ENCODE assay signal across 8 cellular contexts in the genomic region with DNA sequence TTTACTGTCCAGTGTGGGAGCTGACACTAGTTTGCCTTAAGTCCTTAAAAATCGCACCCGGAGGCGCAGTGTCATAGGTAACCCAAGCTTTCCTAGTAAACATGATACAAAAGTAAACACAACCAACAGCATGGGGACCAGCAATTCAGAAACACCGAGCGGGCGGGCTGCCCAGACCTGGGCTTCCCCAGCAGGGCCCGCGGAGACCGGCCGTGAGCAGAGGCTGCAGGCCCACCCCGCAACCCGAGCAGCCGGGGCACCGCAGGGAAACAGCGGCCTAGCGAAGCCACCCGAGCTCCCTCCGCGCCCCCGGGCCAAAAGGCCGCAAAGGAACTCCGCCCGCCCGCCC. TPM values are rescaled to one million over a fixed set of nuclear protein-coding genes. Genes with fewer than 3 reads are reported as not detected.
DNase-seq lines count a peak whose midpoint lies in the region; ATAC-seq and TF ChIP-seq lines count a peak whose summit lies in the region.

No MANE protein-coding gene starts in this region.

- H4K20me1 ChIP-seq in smooth muscle cell (ENCODE audit: low read depth), result peaks cover 18% of the 10 kb centered on the region

- H3K4me1 ChIP-seq in Peyer's patch, result peaks cover 0 to 23% (median 0%) of the 10 kb centered on the region in 4 donors
- peaks cover 0 to 37% (median 20%) of the 10 kb centered on the region in 12 donors for H3K4me1 ChIP-seq in heart left ventricle
- H3K4me1 ChIP-seq in smooth muscle cell (ENCODE audit: low read depth), result peaks cover 17% of the 10 kb centered on the region

- peak overlapping the region; percentile 87 for H3K9ac ChIP-seq in smooth muscle cell (ENCODE audit: low read depth)

- peaks cover 6% of the 10 kb centered on the region for H3F3A ChIP-seq in smooth muscle cell (ENCODE audit: low read depth)

- H3K4me3 ChIP-seq in AG09309 (ENCODE audit: control insufficient read depth, low read depth, low read length), result peak overlapping the region; percentile 63
- H3K4me3 ChIP-seq in Peyer's patch, result peak overlapping the region; percentile 61 to 91 (median 74)
- H3K4me3 ChIP-seq in heart left ventricle, result peak overlapping the region; percentile 54 to 91 (median 80)
- H3K4me3 ChIP-seq in smooth muscle cell, result peak overlapping the region; percentile 78

- H3K79me2 ChIP-seq in smooth muscle cell (ENCODE audit: low read depth), result peaks cover 34% of the 10 kb centered on the region

- DNase-seq in AG09309 (ENCODE audit: low read depth) (no peak), Peyer's patch (no peak), heart left ventricle (no peak), smooth muscle cell (lab: John Stamatoyannopoulos, UW; ENCODE audit: unreplicated experiment) (no peak), GM10266 (ENCODE audit: extremely low spot score) (no peak)
- DNase-seq in stimulated activated CD4-positive, alpha-beta T cell treated with anti-CD3 and anti-CD28 coated beads, Interleukin-12 subunit alpha, Interleukin-12 subunit beta, amount 100 ng/mL, for 4 hours, result no peak

- TF ChIP-seq CTCF in AG09309 (IDR thresholded peaks at IDR 0.05; ENCODE audit: control insufficient read depth, insufficient read depth, low read depth, low read length, missing control alignments) (no peak), Peyer's patch (IDR thresholded peaks at IDR 0.05) (no peak), heart left ventricle (IDR thresholded peaks at IDR 0.05) (no peak), smooth muscle cell (IDR thresholded peaks at IDR 0.05; ENCODE audit: borderline replicate concordance, insufficient read depth, poor library complexity, severe bottlenecking) (no peak), GM10266 (IDR thresholded peaks at IDR 0.05; ENCODE audit: control insufficient read depth, insufficient read depth, low read depth, missing control alignments) (no peak)

- intact Hi-C loops in heart left ventricle (cut with DNase I), result loop anchor here in 6 of 10 donors (5.0 to 10.0 kb wide), 3 partner anchors 172 to 232 kb away; partner anchors contain the start of gene SCN1A (in 5 of the 6)

- H3K9me3 ChIP-seq in Peyer's patch, result no peaks in the 10 kb centered on the region
- H3K9me3 ChIP-seq in heart left ventricle, result no peaks in the 10 kb centered on the region
- no peaks in the 10 kb centered on the region for H3K9me3 ChIP-seq in smooth muscle cell (replicated peaks; ENCODE audit: low read depth)

- WGBS in heart left ventricle, 4 donors, result 0% methylated on average over 19 to 24 of the region's 24 CpGs
- under 1% methylated on average over 19 of the region's 24 CpGs for WGBS in smooth muscle cell (ENCODE audit: low lambda C conversion rate)

- ATAC-seq in GM19043 (IDR thresholded peaks at IDR 0.05; ENCODE audit: low read depth, unreplicated experiment) (peak; percentile 28), HG03354 (IDR thresholded peaks at IDR 0.05; ENCODE audit: poor library complexity, severe bottlenecking, unreplicated experiment) (peak; percentile 47), heart left ventricle (peak in 3 of 4 donors; percentile 31 to 75 (median 71))

- peak overlapping the region; percentile 71 to 90 (median 84) for H3K27ac ChIP-seq in Peyer's patch
- peak overlapping the region; percentile 14 to 91 (median 84) for H3K27ac ChIP-seq in heart left ventricle
- H3K27ac ChIP-seq in smooth muscle cell (ENCODE audit: low read depth), result peak overlapping the region; percentile 78

- H3K36me3 ChIP-seq in Peyer's patch, result peaks cover 0 to 10% (median 0%) of the 10 kb centered on the region in 3 donors
- peaks cover 0 to 14% (median 9%) of the 10 kb centered on the region in 9 donors for H3K36me3 ChIP-seq in heart left ventricle
- H3K36me3 ChIP-seq in smooth muscle cell (ENCODE audit: low read depth), result peaks cover 2% of the 10 kb centered on the region

- TF ChIP-seq POLR2A in Peyer's patch (IDR thresholded peaks at IDR 0.05) (no peak), heart left ventricle (IDR thresholded peaks at IDR 0.05) (no peak)

- peak overlapping the region; percentile 85 for H3K4me2 ChIP-seq in smooth muscle cell

- H3K27me3 ChIP-seq in Peyer's patch, result no peaks in the 10 kb centered on the region
- no peaks in the 10 kb centered on the region for H3K27me3 ChIP-seq in heart left ventricle
- no peaks in the 10 kb centered on the region for H3K27me3 ChIP-seq in smooth muscle cell (ENCODE audit: low read depth)

- H2AFZ ChIP-seq in smooth muscle cell (ENCODE audit: low read depth), result peak overlapping the region; percentile 67

RNA-seq across cellular contexts. Expression of gene TTC21B, which starts 0.3 kb away (rescaled TPM):
- total RNA-seq in Peyer's patch (10 to 100 TPM; 14.2 to 47.9 (median 32.6) TPM), heart left ventricle (10 to 100 TPM in 8 of 9 donors, 1 to 10 TPM in 1; 8.8 to 16.1 (median 13.6) TPM), smooth muscle cell (21.1 and 48.0 TPM in 2 replicates)
- polyA plus RNA-seq in heart left ventricle (1 to 10 TPM; 3.7 to 5.4 TPM), smooth muscle cell (5.5 and 5.8 TPM in 2 replicates)
